18 cellular contexts compared by ENCODE assay signal in the genomic region with DNA sequence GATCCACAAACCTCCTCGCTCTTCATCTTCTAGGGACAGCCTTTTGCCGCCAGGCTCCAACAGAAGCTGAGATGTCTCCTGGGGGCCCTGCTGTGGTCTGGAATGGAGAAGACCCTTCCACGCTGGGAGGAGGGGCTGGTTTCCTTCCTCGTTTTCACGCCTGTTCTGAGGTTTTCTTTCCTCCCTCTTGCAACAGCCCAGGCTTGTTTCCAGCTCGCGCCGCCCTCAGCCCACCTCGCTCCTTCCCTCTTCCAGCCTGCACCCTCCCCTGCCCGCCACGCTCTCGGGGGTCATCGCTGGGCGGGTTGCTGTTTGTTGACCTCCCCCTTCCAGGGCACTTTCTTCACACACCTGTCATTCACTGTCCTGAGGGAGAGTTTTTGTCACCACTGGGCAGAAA.
"Had no signal": no experiment of that assay in that cellular context is flagged by ENCODE, and none has a peak within 500 bp of the region (broad histone marks: within the 10 kb centered on the region; RNA-seq: fewer than 3 reads in every experiment).

No MANE protein-coding gene starts in this region.

- H3K4me1 ChIP-seq: breast epithelium, pancreas had no signal

- FAIRE-seq: endometrium, pancreas had no signal

- H3K4me3 ChIP-seq: lower lobe of right lung, pancreas, vagina had no signal

- H3K27ac ChIP-seq: breast epithelium, esophagus muscularis mucosa, lower lobe of right lung, pancreas, vagina, WERI-Rb-1 had no signal

- H3K27ac Mint-ChIP-seq: activated CD8-positive, alpha-beta T cell treated with anti-CD3 and anti-CD28 coated beads, Interleukin-2, amount 10 ng/mL, durations not matched to agents 7 days and 5 days; activated T-helper 1 cell treated with anti-CD3 and anti-CD28 coated beads, Interleukin-12 subunit alpha, Interleukin-12 subunit beta, Interleukin-2, Interleukin-4 antibody, amounts not matched to agents 30 ng/mL and 10 ng/mL and 1 ng/mL, durations not matched to agents 14 hours and 24 hours and 36 hours; immature natural killer cell; nephron had no signal

- H3K27me3 ChIP-seq: esophagus muscularis mucosa, pancreas, vagina had no signal

- H3K9me3 Mint-ChIP-seq: activated T-helper 1 cell treated with anti-CD3 and anti-CD28 coated beads, Interleukin-12 subunit alpha, Interleukin-12 subunit beta, Interleukin-2, Interleukin-4 antibody, amounts not matched to agents 30 ng/mL and 10 ng/mL and 1 ng/mL, durations not matched to agents 14 hours and 24 hours and 36 hours had no signal

- H3K36me3 ChIP-seq: breast epithelium, esophagus muscularis mucosa, lower lobe of right lung, pancreas, vagina, WERI-Rb-1 had no signal

- DNase-seq: activated CD4-positive, alpha-beta T cell treated with anti-CD3 and anti-CD28 coated beads for 4 hours; activated CD8-positive, alpha-beta T cell treated with anti-CD3 and anti-CD28 coated beads, Interleukin-2, amount 10 ng/mL, durations not matched to agents 7 days and 5 days; activated naive CD4-positive, alpha-beta T cell; aorta; foreskin fibroblast; immature natural killer cell; lower lobe of right lung; stimulated activated CD4-positive, alpha-beta T cell treated with anti-CD3 and anti-CD28 coated beads, Interleukin-15, amount 100 ng/mL, for 24 hours; stimulated activated CD4-positive, alpha-beta T cell treated with anti-CD3 and anti-CD28 coated beads, Interleukin-4, amount 100 ng/mL, for 24 hours; T-helper 9 cell; WERI-Rb-1 had no signal

- H3K4me3 Mint-ChIP-seq: activated CD8-positive, alpha-beta T cell treated with anti-CD3 and anti-CD28 coated beads, Interleukin-2, amount 10 ng/mL, durations not matched to agents 7 days and 5 days; activated T-helper 1 cell treated with anti-CD3 and anti-CD28 coated beads, Interleukin-12 subunit alpha, Interleukin-12 subunit beta, Interleukin-2, Interleukin-4 antibody, amounts not matched to agents 30 ng/mL and 10 ng/mL and 1 ng/mL, durations not matched to agents 14 hours and 24 hours and 36 hours; nephron had no signal

- H3K9me3 ChIP-seq: breast epithelium, esophagus muscularis mucosa, lower lobe of right lung, pancreas, vagina had no signal
